Comparison of ENCODE assay signal across 16 cellular contexts in genomic region chr15:83850015-83850414, GRCh38.
"Had no signal": no experiment of that assay in that cellular context is flagged by ENCODE, and none has a peak within 500 bp of the region (broad histone marks: within the 10 kb centered on the region; RNA-seq: fewer than 3 reads in every experiment).

No MANE protein-coding gene starts in this region.

- DNase-seq: activated CD4-positive, alpha-beta T cell treated with anti-CD3 and anti-CD28 coated beads, Interleukin-2, amount 50 U/mL, for 1 hour; activated CD4-positive, CD25-positive, alpha-beta regulatory T cell; activated effector memory CD4-positive, alpha-beta T cell treated with Interleukin-2 at 50 U/mL for 16 hours; activated T-cell treated with anti-CD3 and anti-CD28 coated beads, Interleukin-2, amount 50 U/mL, for 1 hour; amniotic stem cell; body of pancreas; cerebellar nuclear complex; islet precursor cell; naive B cell; retina; T-helper 2 cell had no signal

- H3K27ac ChIP-seq: body of pancreas, neutrophil, tibial nerve had no signal

- H3K27me3 ChIP-seq: body of pancreas, neutrophil, tibial nerve had no signal

- H3K9me3 ChIP-seq: body of pancreas, neutrophil, tibial nerve had no signal

- H3K36me3 ChIP-seq: neutrophil, tibial nerve had no signal

- H3K4me1 Mint-ChIP-seq: activated naive CD4-positive, alpha-beta T cell treated with anti-CD3 and anti-CD28 coated beads, Interleukin-2, amount 50 U/mL, for 24 hours; naive B cell; stimulated activated effector memory CD8-positive, alpha-beta T cell treated with anti-CD3 and anti-CD28 coated beads, Interleukin-12 subunit alpha, Interleukin-12 subunit beta, amount 100 ng/mL, for 72 hours had no signal

- H3K4me3 Mint-ChIP-seq: activated naive CD4-positive, alpha-beta T cell treated with anti-CD3 and anti-CD28 coated beads, Interleukin-2, amount 50 U/mL, for 24 hours; naive B cell; stimulated activated effector memory CD8-positive, alpha-beta T cell treated with anti-CD3 and anti-CD28 coated beads, Interleukin-12 subunit alpha, Interleukin-12 subunit beta, amount 100 ng/mL, for 72 hours had no signal

- H3K27ac Mint-ChIP-seq: activated naive CD4-positive, alpha-beta T cell treated with anti-CD3 and anti-CD28 coated beads, Interleukin-2, amount 50 U/mL, for 24 hours; naive B cell; stimulated activated effector memory CD8-positive, alpha-beta T cell treated with anti-CD3 and anti-CD28 coated beads, Interleukin-12 subunit alpha, Interleukin-12 subunit beta, amount 100 ng/mL, for 72 hours had no signal

- H3K4me3 ChIP-seq: body of pancreas, smooth muscle cell, tibial nerve had no signal

- ATAC-seq: body of pancreas; stimulated activated effector memory CD8-positive, alpha-beta T cell treated with anti-CD3 and anti-CD28 coated beads, Interleukin-12 subunit alpha, Interleukin-12 subunit beta, amount 100 ng/mL, for 72 hours had no signal

- H3K36me3 Mint-ChIP-seq: activated naive CD4-positive, alpha-beta T cell treated with anti-CD3 and anti-CD28 coated beads, Interleukin-2, amount 50 U/mL, for 24 hours; naive B cell; stimulated activated effector memory CD8-positive, alpha-beta T cell treated with anti-CD3 and anti-CD28 coated beads, Interleukin-12 subunit alpha, Interleukin-12 subunit beta, amount 100 ng/mL, for 72 hours had no signal

- H3K9me3 Mint-ChIP-seq: activated naive CD4-positive, alpha-beta T cell treated with anti-CD3 and anti-CD28 coated beads, Interleukin-2, amount 50 U/mL, for 24 hours; stimulated activated effector memory CD8-positive, alpha-beta T cell treated with anti-CD3 and anti-CD28 coated beads, Interleukin-12 subunit alpha, Interleukin-12 subunit beta, amount 100 ng/mL, for 72 hours had no signal
